In genomic region chr4:101218346-101218745, GRCh38 we compare ENCODE assay signal across 17 cellular contexts.
"Had no signal": no experiment of that assay in that cellular context is flagged by ENCODE, and none has a peak within 500 bp of the region (broad histone marks: within the 10 kb centered on the region; RNA-seq: fewer than 3 reads in every experiment).

No MANE protein-coding gene starts in this region.

- H3K9me3 ChIP-seq: breast epithelium, esophagus squamous epithelium, gastroesophageal sphincter, suprapubic skin, upper lobe of left lung had no signal

- H3K27ac ChIP-seq: breast epithelium, esophagus squamous epithelium, gastroesophageal sphincter, neural progenitor cell, suprapubic skin, upper lobe of left lung had no signal

- H3K4me3 ChIP-seq: breast epithelium, esophagus squamous epithelium, gastroesophageal sphincter, neural progenitor cell, suprapubic skin, upper lobe of left lung had no signal

- H3K4me1 Mint-ChIP-seq: neural progenitor cell had no signal

- H3K4me3 Mint-ChIP-seq: activated CD8-positive, alpha-beta memory T cell treated with anti-CD3 and anti-CD28 coated beads, Interleukin-2, amount 10 ng/mL, durations not matched to agents 7 days and 5 days; activated naive CD8-positive, alpha-beta T cell; activated T-cell treated with anti-CD3 and anti-CD28 coated beads, Interleukin-2, amount 50 U/mL, for 24 hours; neural progenitor cell had no signal

- H3K36me3 ChIP-seq: breast epithelium, esophagus squamous epithelium, gastroesophageal sphincter, neural progenitor cell, suprapubic skin, upper lobe of left lung had no signal

- H3K9me3 Mint-ChIP-seq: activated T-cell treated with anti-CD3 and anti-CD28 coated beads, Interleukin-2, amount 50 U/mL, for 24 hours; neural progenitor cell had no signal

- DNase-seq: activated CD4-positive, alpha-beta T cell treated with anti-CD3 and anti-CD28 coated beads, Interleukin-2, amount 50 U/mL, for 48 hours; activated CD8-positive, alpha-beta memory T cell treated with anti-CD3 and anti-CD28 coated beads, Interleukin-2, amount 10 ng/mL, durations not matched to agents 7 days and 5 days; activated gamma-delta T cell; activated T-cell treated with anti-CD3 and anti-CD28 coated beads, Interleukin-2, amount 50 U/mL, for 24 hours; esophagus squamous epithelium; midbrain; posterior cingulate gyrus; stimulated activated CD4-positive, alpha-beta T cell treated with anti-CD3 and anti-CD28 coated beads, Interleukin-2, amount 100 ng/mL, for 48 hours; stimulated activated naive CD4-positive, alpha-beta T cell treated with Interleukin-2 at 50 U/mL for 16 hours; T-helper 2 cell; upper lobe of left lung had no signal

- H3K27me3 ChIP-seq: breast epithelium, esophagus squamous epithelium, gastroesophageal sphincter, neural progenitor cell, suprapubic skin, upper lobe of left lung had no signal

- H3K4me2 ChIP-seq: neural progenitor cell had no signal

- H3K27me3 Mint-ChIP-seq: activated CD8-positive, alpha-beta memory T cell treated with anti-CD3 and anti-CD28 coated beads, Interleukin-2, amount 10 ng/mL, durations not matched to agents 7 days and 5 days; activated naive CD8-positive, alpha-beta T cell; activated T-cell treated with anti-CD3 and anti-CD28 coated beads, Interleukin-2, amount 50 U/mL, for 24 hours had no signal

- H2AFZ ChIP-seq: neural progenitor cell had no signal

- H3K9ac ChIP-seq: neural progenitor cell had no signal

- H3K27ac Mint-ChIP-seq: activated CD8-positive, alpha-beta memory T cell treated with anti-CD3 and anti-CD28 coated beads, Interleukin-2, amount 10 ng/mL, durations not matched to agents 7 days and 5 days; activated naive CD8-positive, alpha-beta T cell; activated T-cell treated with anti-CD3 and anti-CD28 coated beads, Interleukin-2, amount 50 U/mL, for 24 hours; neural progenitor cell had no signal

- H3K4me1 ChIP-seq: breast epithelium had no signal

- H3K36me3 Mint-ChIP-seq: activated naive CD8-positive, alpha-beta T cell; neural progenitor cell had no signal

- ATAC-seq: activated CD4-positive, CD25-positive, alpha-beta regulatory T cell treated with anti-CD3 and anti-CD28 coated beads, Interleukin-2, amount 50 U/mL, for 24 hours; activated CD8-positive, alpha-beta memory T cell treated with anti-CD3 and anti-CD28 coated beads, Interleukin-2, amount 10 ng/mL, durations not matched to agents 7 days and 5 days; gastroesophageal sphincter had no signal
